In the genomic region with DNA sequence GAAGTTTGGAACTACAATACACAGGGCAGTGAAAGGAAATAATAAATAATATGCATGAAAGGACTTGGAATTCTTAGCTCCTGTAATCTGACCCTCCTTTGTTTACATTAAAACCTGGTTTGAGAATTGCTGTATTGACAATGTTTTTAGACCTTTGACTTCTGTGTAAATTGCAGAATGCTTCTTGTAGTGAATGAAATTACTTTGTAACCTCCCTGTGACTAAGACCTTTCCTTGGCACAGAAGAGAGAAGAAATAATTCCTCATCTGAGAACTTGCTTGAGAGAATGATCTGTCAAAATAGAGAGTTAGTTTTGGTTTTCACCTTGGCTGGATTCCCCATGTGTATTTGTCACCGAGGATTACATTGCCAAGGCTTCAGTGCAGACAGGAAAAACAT, we compare ENCODE assay signal across 17 cellular contexts.
DNase-seq lines count a peak whose midpoint lies in the region; ATAC-seq and TF ChIP-seq lines count a peak whose summit lies in the region.
"Had no signal": no experiment of that assay in that cellular context is flagged by ENCODE, and none has a peak within 500 bp of the region (broad histone marks: within the 10 kb centered on the region; RNA-seq: fewer than 3 reads in every experiment).

No MANE protein-coding gene starts in this region.

- H3K4me1 Mint-ChIP-seq in activated T-cell treated with anti-CD3 and anti-CD28 coated beads, Interleukin-2, amount 50 U/mL, for 4 hours (ENCODE audit: low read depth) = no peaks in the 10 kb centered on the region
- no peaks in the 10 kb centered on the region for H3K4me1 Mint-ChIP-seq in CD8-positive, alpha-beta T cell (ENCODE audit: low read depth)

- no peak for TF ChIP-seq POLR2A in body of pancreas (IDR thresholded peaks at IDR 0.05)

- no peak overlapping the region for H3K4me3 Mint-ChIP-seq in activated T-cell treated with anti-CD3 and anti-CD28 coated beads, Interleukin-2, amount 50 U/mL, for 4 hours
- H3K4me3 Mint-ChIP-seq in CD8-positive, alpha-beta T cell = no peak overlapping the region
- H3K4me3 Mint-ChIP-seq: activated CD8-positive, alpha-beta T cell treated with anti-CD3 and anti-CD28 coated beads, Interleukin-2, amount 10 ng/mL, durations not matched to agents 7 days and 5 days had no signal

- no peak overlapping the region for H3K4me3 ChIP-seq in body of pancreas
- no peak overlapping the region for H3K4me3 ChIP-seq in CD8-positive, alpha-beta T cell (ENCODE audit: low read depth, low read length)
- H3K4me3 ChIP-seq: BLaER1 treated with 17β-estradiol and CSF1 and Interleukin-3, amounts not matched to agents 10 nM and 100 nM; esophagus muscularis mucosa; PC-9 had no signal

- no peak overlapping the region for H3K27ac Mint-ChIP-seq in CD8-positive, alpha-beta T cell
- H3K27ac Mint-ChIP-seq: activated CD8-positive, alpha-beta T cell treated with anti-CD3 and anti-CD28 coated beads, Interleukin-2, amount 10 ng/mL, durations not matched to agents 7 days and 5 days had no signal

- no peaks in the 10 kb centered on the region for H3K36me3 ChIP-seq in body of pancreas (replicated peaks in 1 of 2; ENCODE audit: insufficient read depth in 1 of 2, low read depth in 2 of 2)
- no peaks in the 10 kb centered on the region for H3K36me3 ChIP-seq in CD8-positive, alpha-beta T cell (ENCODE audit: insufficient read depth, low read length)
- H3K36me3 ChIP-seq: BLaER1 treated with 17β-estradiol and CSF1 and Interleukin-3, amounts not matched to agents 10 nM and 100 nM; esophagus muscularis mucosa had no signal

- POLR2A ChIA-PET in CD8-positive, alpha-beta T cell (lab: Charles Lee) = no interaction called here

- no peaks in the 10 kb centered on the region for H3K27me3 ChIP-seq in body of pancreas
- H3K27me3 ChIP-seq in CD8-positive, alpha-beta T cell (ENCODE audit: insufficient read depth, low read length) = no peaks in the 10 kb centered on the region
- H3K27me3 ChIP-seq: BLaER1 treated with 17β-estradiol and CSF1 and Interleukin-3, amounts not matched to agents 10 nM and 100 nM; esophagus muscularis mucosa had no signal

- 3 to 10% methylated on average over 1 of the region's 1 CpG for WGBS in body of pancreas, 2 donors

- H3K4me1 ChIP-seq in body of pancreas = peaks cover 13% of the 10 kb centered on the region
- H3K4me1 ChIP-seq in CD8-positive, alpha-beta T cell (ENCODE audit: insufficient read depth, low read length) = no peaks in the 10 kb centered on the region
- H3K4me1 ChIP-seq: BLaER1 treated with 17β-estradiol and CSF1 and Interleukin-3, amounts not matched to agents 10 nM and 100 nM had no signal

- no peak for TF ChIP-seq CTCF in body of pancreas (IDR thresholded peaks at IDR 0.05)
- TF ChIP-seq CTCF in CD8-positive, alpha-beta T cell (IDR thresholded peaks at IDR 0.05) = no peak

- no peak overlapping the region for H3K27ac ChIP-seq in body of pancreas
- H3K27ac ChIP-seq in CD8-positive, alpha-beta T cell (ENCODE audit: low read depth, low read length) = no peak overlapping the region
- H3K27ac ChIP-seq: BLaER1 treated with 17β-estradiol and CSF1 and Interleukin-3, amounts not matched to agents 10 nM and 100 nM; esophagus muscularis mucosa; PC-9 had no signal

- intact Hi-C loops in body of pancreas (cut with DNase I) = no loop called here
- intact Hi-C loops in CD8-positive, alpha-beta T cell (cut with DNase I, micrococcal nuclease) = no loop called here

- H3K27me3 Mint-ChIP-seq in activated T-cell treated with anti-CD3 and anti-CD28 coated beads, Interleukin-2, amount 50 U/mL, for 4 hours (ENCODE audit: low read depth) = no peaks in the 10 kb centered on the region
- H3K27me3 Mint-ChIP-seq in CD8-positive, alpha-beta T cell (ENCODE audit: low read depth) = no peaks in the 10 kb centered on the region

- peak; percentile 6 for ATAC-seq in body of pancreas
- no peak for ATAC-seq in activated T-cell treated with anti-CD3 and anti-CD28 coated beads, Interleukin-2, amount 50 U/mL, for 4 hours
- no peak for ATAC-seq in CD8-positive, alpha-beta T cell
- ATAC-seq: activated CD8-positive, alpha-beta T cell treated with anti-CD3 and anti-CD28 coated beads, Interleukin-2, amount 10 ng/mL, durations not matched to agents 7 days and 5 days had no signal

- H3K9me3 ChIP-seq in body of pancreas = no peaks in the 10 kb centered on the region
- no peaks in the 10 kb centered on the region for H3K9me3 ChIP-seq in CD8-positive, alpha-beta T cell (ENCODE audit: low read length)
- H3K9me3 ChIP-seq: BLaER1 treated with 17β-estradiol and CSF1 and Interleukin-3, amounts not matched to agents 10 nM and 100 nM; esophagus muscularis mucosa had no signal

- CTCF ChIA-PET in CD8-positive, alpha-beta T cell (lab: Charles Lee) = no interaction called here

- DNase-seq in DMS53 treated with DMSO at 0.1 percent for 48 hours (lab: John Stamatoyannopoulos, UW; ENCODE audit: unreplicated experiment) (peak; percentile 62), NCI-H2029 (lab: John Stamatoyannopoulos, UW) (peak; percentile 57), body of pancreas (no peak), left kidney (ENCODE audit: low read depth, low spot score) (peak; percentile 50), NCI-H128 (lab: John Stamatoyannopoulos, UW; ENCODE audit: unreplicated experiment) (no peak), EL (no peak)
- DNase-seq in activated T-cell treated with anti-CD3 and anti-CD28 coated beads, Interleukin-2, amount 50 U/mL, for 4 hours = no peak
- no peak for DNase-seq in CD8-positive, alpha-beta T cell
- DNase-seq: activated CD8-positive, alpha-beta T cell treated with anti-CD3 and anti-CD28 coated beads, Interleukin-2, amount 10 ng/mL, durations not matched to agents 7 days and 5 days; hippocampal formation; NCI-H345; nucleus accumbens; stimulated activated CD4-positive, alpha-beta T cell treated with anti-CD3 and anti-CD28 coated beads, Interleukin-4, amount 100 ng/mL, for 24 hours; SW 1271 had no signal

- peaks cover 4% of the 10 kb centered on the region for H3K9me3 Mint-ChIP-seq in activated T-cell treated with anti-CD3 and anti-CD28 coated beads, Interleukin-2, amount 50 U/mL, for 4 hours
- H3K9me3 Mint-ChIP-seq in CD8-positive, alpha-beta T cell = no peaks in the 10 kb centered on the region

- H3K36me3 Mint-ChIP-seq in activated T-cell treated with anti-CD3 and anti-CD28 coated beads, Interleukin-2, amount 50 U/mL, for 4 hours (ENCODE audit: insufficient read depth) = no peaks in the 10 kb centered on the region
- no peaks in the 10 kb centered on the region for H3K36me3 Mint-ChIP-seq in CD8-positive, alpha-beta T cell

Comparison
In these comparisons a context has a peak if more than half of its experiments do, and no peak if none do; other contexts are left out.
1. DNase-seq: peak in DMS53 treated with DMSO at 0.1 percent for 48 hours (single experiment), NCI-H2029 (single experiment) and left kidney (single experiment); none in body of pancreas (0 of 4), activated T-cell treated with anti-CD3 and anti-CD28 coated beads, Interleukin-2, amount 50 U/mL, for 4 hours (single experiment), NCI-H128 (single experiment), EL (single experiment) and CD8-positive, alpha-beta T cell (0 of 7).